8 cellular contexts compared by ENCODE assay signal in genomic region chr2:156435392-156435724, GRCh38. TPM values are rescaled to one million over a fixed set of nuclear protein-coding genes. Genes with fewer than 3 reads are reported as not detected.
A peak's percentile ranks its signal among the peaks of the same experiment; 100 is the strongest.
DNase-seq lines count a peak whose midpoint lies in the region; ATAC-seq, FAIRE-seq and TF ChIP-seq lines count a peak whose summit lies in the region.

No MANE protein-coding gene starts in this region.

- TF ChIP-seq CTCF in RWPE2 (IDR thresholded peaks at IDR 0.05; ENCODE audit: poor library complexity, severe bottlenecking) (no peak), fibroblast of mammary gland (conservative IDR thresholded peaks at IDR 0.05; ENCODE audit: control insufficient read depth, insufficient read depth, low read depth, low read length) (no peak), pancreas (IDR thresholded peaks at IDR 0.05) (no peak), GM13977 (IDR thresholded peaks at IDR 0.05; ENCODE audit: extremely low read depth, insufficient read depth, missing control alignments) (no peak)

- H3K4me3 ChIP-seq in RWPE2 (ENCODE audit: severe bottlenecking) (peak overlapping the region; percentile 48), fibroblast of mammary gland (ENCODE audit: control insufficient read depth, low read depth, low read length) (peak overlapping the region; percentile 82), pancreas (peak overlapping the region; percentile 55 to 75 (median 64))

- H3K27me3 Mint-ChIP-seq in activated CD4-positive, alpha-beta T cell treated with anti-CD3 and anti-CD28 coated beads for 36 hours, result no peaks in the 10 kb centered on the region

- POLR2A ChIA-PET in activated CD4-positive, alpha-beta T cell treated with anti-CD3 and anti-CD28 coated beads for 36 hours (lab: Charles Lee), result interaction anchor here (1.1 kb wide), 1 partner anchor 101 kb away, joined by 4 read pairs; no protein-coding TSS in a partner anchor

- H3K4me1 ChIP-seq in RWPE2 (ENCODE audit: insufficient read depth, poor library complexity, severe bottlenecking), result peaks cover 44% of the 10 kb centered on the region
- H3K4me1 ChIP-seq in pancreas, result peaks cover 7 to 27% (median 8%) of the 10 kb centered on the region in 3 donors

- CTCF ChIA-PET in activated CD4-positive, alpha-beta T cell treated with anti-CD3 and anti-CD28 coated beads for 36 hours (lab: Charles Lee), result interaction anchor here (1.5 kb wide), 1 partner anchor 105 kb away, joined by 6 read pairs; no protein-coding TSS in a partner anchor

- ATAC-seq in activated CD4-positive, alpha-beta T cell treated with anti-CD3 and anti-CD28 coated beads for 36 hours, result peak; percentile 15
- ATAC-seq in RWPE2 (ENCODE audit: low read depth) (no peak), pancreas (peak; percentile 32 to 43 (median 36)), GM18907 (IDR thresholded peaks at IDR 0.05; ENCODE audit: unreplicated experiment) (no peak)

- H3K27ac Mint-ChIP-seq in activated CD4-positive, alpha-beta T cell treated with anti-CD3 and anti-CD28 coated beads for 36 hours, result peak overlapping the region; percentile 42

- no peak for DNase-seq in activated CD4-positive, alpha-beta T cell treated with anti-CD3 and anti-CD28 coated beads for 36 hours
- no peak for DNase-seq in activated CD4-positive, alpha-beta T cell treated with anti-CD3 and anti-CD28 coated beads, Interleukin-2, amount 50 U/mL, for 1 hour
- DNase-seq in RWPE2 (ENCODE audit: low spot score) (no peak), fibroblast of mammary gland (ENCODE audit: low read depth) (no peak), pancreas (peak in 1 of 6 donors; percentile 42), NCI-H2196 (lab: John Stamatoyannopoulos, UW; ENCODE audit: unreplicated experiment) (no peak), GM13977 (ENCODE audit: low spot score) (no peak)

- no peak for FAIRE-seq in pancreas (lab: Jason Lieb, UNC)

- H3K9me3 Mint-ChIP-seq in activated CD4-positive, alpha-beta T cell treated with anti-CD3 and anti-CD28 coated beads for 36 hours (ENCODE audit: low read depth), result no peaks in the 10 kb centered on the region

- no peaks in the 10 kb centered on the region for H3K27me3 ChIP-seq in RWPE2 (ENCODE audit: insufficient read depth, poor library complexity, severe bottlenecking)
- H3K27me3 ChIP-seq in pancreas, result no peaks in the 10 kb centered on the region

- in situ Hi-C loops in GM13977 (cut with MboI; ENCODE audit: low pct_unique_long_range_greater_than_20kb, low sequenced_read_pairs, unreplicated experiment), result no loop called here

- H3K36me3 ChIP-seq in RWPE2 (ENCODE audit: low read depth) (peaks cover 17% of the 10 kb centered on the region), pancreas (no peaks in the 10 kb centered on the region)

- 1 to 4% methylated on average over 13 to 19 of the region's 19 CpGs for WGBS in pancreas, 2 donors

- H3K4me1 Mint-ChIP-seq in activated CD4-positive, alpha-beta T cell treated with anti-CD3 and anti-CD28 coated beads for 36 hours, result peaks cover 30% of the 10 kb centered on the region

- intact Hi-C loops in activated CD4-positive, alpha-beta T cell treated with anti-CD3 and anti-CD28 coated beads for 36 hours (cut with DNase I, micrococcal nuclease), result loop anchor here (5.0 kb wide), 2 partner anchors 57 to 962 kb away; no protein-coding TSS in a partner anchor
- intact Hi-C loops in pancreas (cut with DNase I), result no loop called here

- peak overlapping the region; percentile 87 for H3K4me3 Mint-ChIP-seq in activated CD4-positive, alpha-beta T cell treated with anti-CD3 and anti-CD28 coated beads for 36 hours

- H3K27ac ChIP-seq in RWPE2 (ENCODE audit: poor library complexity, severe bottlenecking) (peak overlapping the region; percentile 88), pancreas (peak overlapping the region; percentile 96 to 100 (median 100))

- no peaks in the 10 kb centered on the region for H3K9me3 ChIP-seq in RWPE2 (ENCODE audit: severe bottlenecking)
- H3K9me3 ChIP-seq in pancreas, result no peaks in the 10 kb centered on the region

- peaks cover 10% of the 10 kb centered on the region for H3K36me3 Mint-ChIP-seq in activated CD4-positive, alpha-beta T cell treated with anti-CD3 and anti-CD28 coated beads for 36 hours (ENCODE audit: low read depth)

RNA-seq across cellular contexts. Expression of gene GPD2, which starts 0.8 kb away (rescaled TPM):
- total RNA-seq in activated CD4-positive, alpha-beta T cell treated with anti-CD3 and anti-CD28 coated beads for 36 hours, result 10 to 100 TPM; 31.6 to 32.6 TPM
- 10 to 100 TPM in 4 of 6 donors, 1 to 10 TPM in 2; 7.9 to 17.7 (median 12.9) TPM for total RNA-seq in pancreas
- 1 to 10 TPM; 2.8 to 7.4 TPM for polyA plus RNA-seq in pancreas

Comparison
In these comparisons a context has a peak if more than half of its experiments do, and no peak if none do; other contexts are left out.
1. ATAC-seq: peak in activated CD4-positive, alpha-beta T cell treated with anti-CD3 and anti-CD28 coated beads for 36 hours (single experiment) and pancreas (4 of 4); none in RWPE2 (single experiment) and GM18907 (single experiment).
2. intact Hi-C loops: an anchor here in activated CD4-positive, alpha-beta T cell treated with anti-CD3 and anti-CD28 coated beads for 36 hours (5.0 kb wide); none called in pancreas.
3. Peak in every context shown above with its lines, with median percentiles within 50 percentile points of each other: H3K4me3 ChIP-seq.